Comparison of ENCODE assay signal across 9 cellular contexts in the genomic region with DNA sequence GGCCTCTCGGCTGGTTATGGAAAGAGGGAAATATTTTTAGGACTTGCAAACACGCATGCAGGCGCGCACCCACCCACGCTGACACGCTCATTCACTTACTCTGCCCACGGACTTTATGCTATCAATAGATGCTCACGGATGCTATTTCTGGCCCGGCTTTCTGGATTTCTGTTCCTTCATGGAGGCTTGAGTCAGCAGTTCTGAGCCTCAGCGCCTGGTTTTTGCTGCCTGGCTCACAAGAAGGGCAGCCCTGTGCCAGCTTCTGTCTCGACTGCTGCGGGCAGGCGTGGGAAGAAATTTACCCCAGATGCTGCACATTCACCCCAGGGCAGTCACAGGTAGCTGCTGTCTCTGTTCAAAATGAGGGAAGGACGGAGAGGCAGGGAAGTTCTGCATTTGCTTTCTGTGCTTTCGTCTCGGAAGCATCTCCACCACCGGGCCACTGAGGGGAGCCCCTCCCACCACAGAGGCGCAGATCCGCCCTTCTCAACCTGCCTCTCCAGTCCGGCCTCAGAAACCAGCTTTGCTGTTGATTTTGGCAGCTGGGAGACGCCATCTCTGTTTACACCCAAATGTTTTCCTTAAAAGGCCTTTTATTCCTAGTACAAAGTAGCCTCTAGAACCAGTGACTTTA.
DNase-seq lines count a peak whose midpoint lies in the region; ATAC-seq and TF ChIP-seq lines count a peak whose summit lies in the region.
"Had no signal": no experiment of that assay in that cellular context is flagged by ENCODE, and none has a peak within 500 bp of the region (broad histone marks: within the 10 kb centered on the region; RNA-seq: fewer than 3 reads in every experiment).

No MANE protein-coding gene starts in this region.

- H3K4me3 ChIP-seq in heart left ventricle, result peak overlapping the region in 1 of 12 donors; percentile 3

- no peak for TF ChIP-seq POLR2A in heart left ventricle (IDR thresholded peaks at IDR 0.05)

- peak in 3 of 4 donors; percentile 2 to 42 (median 41) for ATAC-seq in heart left ventricle
- no peak for ATAC-seq in GM19463 (IDR thresholded peaks at IDR 0.05; ENCODE audit: unreplicated experiment)
- no peak for ATAC-seq in HG03354 (IDR thresholded peaks at IDR 0.05; ENCODE audit: poor library complexity, severe bottlenecking, unreplicated experiment)
- ATAC-seq in GM19324 (IDR thresholded peaks at IDR 0.05; ENCODE audit: low FRiP score, unreplicated experiment), result no peak

- 27 to 53% (median 38%) methylated on average over 21 of the region's 21 CpGs for WGBS in heart left ventricle, 4 donors

- intact Hi-C loops in heart left ventricle (cut with DNase I), result loop anchor here in 2 of 10 donors (5.0 kb wide), 2 partner anchors 37 to 52 kb away; no protein-coding TSS in a partner anchor
- intact Hi-C loops in posterior cingulate gyrus (cut with DNase I), result no loop called here

- H3K27ac ChIP-seq in VCaP (peak overlapping the region; percentile 79), heart left ventricle (peak overlapping the region in 11 of 12 donors; percentile 2 to 87 (median 57))

- peaks cover 0 to 11% (median 0%) of the 10 kb centered on the region in 9 donors for H3K36me3 ChIP-seq in heart left ventricle

- H3K4me1 ChIP-seq in heart left ventricle, result peaks cover 6 to 80% (median 52%) of the 10 kb centered on the region in 12 donors

- no peak for TF ChIP-seq CTCF in VCaP (conservative IDR thresholded peaks at IDR 0.05)
- TF ChIP-seq CTCF in heart left ventricle (IDR thresholded peaks at IDR 0.05), result peak in 2 of 12 donors; percentile 13 to 16

- DNase-seq in DMS153 (lab: John Stamatoyannopoulos, UW) (peak; percentile 60), heart left ventricle (peak in 4 of 5 donors; percentile 55 to 68 (median 61)), posterior cingulate gyrus (peak in 9 of 10 donors; percentile 39 to 97 (median 72)), NCI-H1417 (lab: John Stamatoyannopoulos, UW) (no peak)
- DNase-seq: NCI-H446 treated with DMSO at 0.1 percent for 48 hours had no signal

- no peaks in the 10 kb centered on the region for H3K9me3 ChIP-seq in heart left ventricle

- H3K27me3 ChIP-seq in heart left ventricle, result no peaks in the 10 kb centered on the region

Comparison
In these comparisons a context has a peak if more than half of its experiments do, and no peak if none do; other contexts are left out.
1. DNase-seq: peak in DMS153 (single experiment), heart left ventricle (4 of 5) and posterior cingulate gyrus (9 of 10); none in NCI-H1417 (0 of 3).
2. ATAC-seq: peak in heart left ventricle (3 of 4); none in GM19463 (single experiment), HG03354 (single experiment) and GM19324 (single experiment).